Comparison of ENCODE assay signal across 16 cellular contexts in the genomic region with DNA sequence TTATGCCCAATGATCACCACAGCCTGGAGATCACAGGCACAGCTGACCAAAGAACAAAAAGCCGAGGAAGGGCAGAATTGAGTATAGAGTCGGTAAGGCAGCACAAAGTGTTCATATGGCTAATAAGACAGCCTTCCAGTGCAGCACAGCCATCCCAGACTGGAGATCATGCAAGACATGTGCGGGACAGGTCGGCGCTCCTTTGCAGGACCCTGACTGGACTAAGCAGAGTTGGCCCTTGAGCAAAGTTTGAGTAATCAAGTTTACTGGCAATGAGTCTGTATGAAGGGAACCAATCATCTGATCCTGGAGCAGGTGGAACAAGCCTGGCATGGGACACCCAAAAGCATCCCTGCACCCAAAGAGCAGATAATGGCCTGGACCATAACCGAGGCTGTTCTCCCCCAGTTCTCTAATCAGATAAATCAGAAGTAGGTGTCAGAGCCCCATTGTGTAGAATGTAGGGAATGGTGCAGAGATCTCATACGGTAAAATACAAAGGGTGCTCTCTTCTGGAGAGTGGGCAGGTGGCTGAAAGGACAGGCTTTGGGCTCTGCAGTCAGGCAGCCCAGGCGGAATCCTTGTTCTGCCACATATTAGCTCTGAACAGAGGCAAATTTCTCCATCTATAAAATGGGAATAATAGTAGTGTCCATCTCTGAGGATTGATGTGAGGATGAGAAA. TPM values are rescaled to one million over a fixed set of nuclear protein-coding genes. Genes with fewer than 3 reads are reported as not detected.
A peak's percentile ranks its signal among the peaks of the same experiment; 100 is the strongest.
DNase-seq lines count a peak whose midpoint lies in the region; ATAC-seq and TF ChIP-seq lines count a peak whose summit lies in the region.
"Had no signal": no experiment of that assay in that cellular context is flagged by ENCODE, and none has a peak within 500 bp of the region (broad histone marks: within the 10 kb centered on the region; RNA-seq: fewer than 3 reads in every experiment).

No MANE protein-coding gene starts in this region.

- DNase-seq in natural killer cell, result no peak
- DNase-seq in natural killer cell treated with Interleukin-12 subunit alpha and Interleukin-12 subunit beta and Interleukin-15 and Interleukin-18, amount 100 ng/mL, for 72 hours (ENCODE audit: low spot score), result no peak
- DNase-seq in NCI-H69 (lab: John Stamatoyannopoulos, UW), result peak; percentile 22
- no peak for DNase-seq in epithelial cell of proximal tubule (ENCODE audit: low read depth)
- DNase-seq in superior temporal gyrus (ENCODE audit: extremely low spot score), result peak; percentile 52
- DNase-seq in NCI-H2081 (lab: John Stamatoyannopoulos, UW), result no peak
- DNase-seq: left ventricle myocardium inferior; NCI-H2029 treated with DMSO at 0.1 percent for 48 hours; occipital lobe; stimulated activated CD4-positive, alpha-beta T cell treated with anti-CD3 and anti-CD28 coated beads, Interleukin-15, amount 100 ng/mL, for 24 hours; stimulated activated CD8-positive, alpha-beta memory T cell treated with anti-CD3 and anti-CD28 coated beads, Interleukin-4, amount 100 ng/mL, for 48 hours had no signal

- intact Hi-C loops in natural killer cell (cut with micrococcal nuclease), result no loop called here

- ATAC-seq in natural killer cell (peak in 2 of 3 donors; percentile 44 to 46), GM21390 (IDR thresholded peaks at IDR 0.05; ENCODE audit: unreplicated experiment) (no peak), HG03039 (IDR thresholded peaks at IDR 0.05; ENCODE audit: unreplicated experiment) (no peak)
- no peak for ATAC-seq in natural killer cell treated with Interleukin-12 subunit alpha and Interleukin-12 subunit beta and Interleukin-15 and Interleukin-18, amount 100 ng/mL, for 72 hours

- no peak overlapping the region for H3K27ac Mint-ChIP-seq in natural killer cell
- no peak overlapping the region for H3K27ac Mint-ChIP-seq in natural killer cell treated with Interleukin-12 subunit alpha and Interleukin-12 subunit beta and Interleukin-15 and Interleukin-18, amount 100 ng/mL, for 72 hours

- no peak overlapping the region for H3K4me3 ChIP-seq in epithelial cell of proximal tubule (ENCODE audit: low read depth, low read length)
- H3K4me3 ChIP-seq: BLaER1 treated with 17β-estradiol and CSF1 and Interleukin-3, amounts not matched to agents 10 nM and 100 nM; left ventricle myocardium inferior had no signal

- peaks cover 0 to 5% of the 10 kb centered on the region in 2 donors for H3K27me3 Mint-ChIP-seq in natural killer cell (ENCODE audit: low read depth in 2 of 2)
- no peaks in the 10 kb centered on the region for H3K27me3 Mint-ChIP-seq in natural killer cell treated with Interleukin-12 subunit alpha and Interleukin-12 subunit beta and Interleukin-15 and Interleukin-18, amount 100 ng/mL, for 72 hours

- H3K9me3 Mint-ChIP-seq in natural killer cell, result no peaks in the 10 kb centered on the region
- H3K9me3 Mint-ChIP-seq in natural killer cell treated with Interleukin-12 subunit alpha and Interleukin-12 subunit beta and Interleukin-15 and Interleukin-18, amount 100 ng/mL, for 72 hours, result no peaks in the 10 kb centered on the region

- H3K36me3 Mint-ChIP-seq in natural killer cell, result no peaks in the 10 kb centered on the region
- H3K36me3 Mint-ChIP-seq in natural killer cell treated with Interleukin-12 subunit alpha and Interleukin-12 subunit beta and Interleukin-15 and Interleukin-18, amount 100 ng/mL, for 72 hours, result no peaks in the 10 kb centered on the region

- no peaks in the 10 kb centered on the region for H3K4me1 Mint-ChIP-seq in natural killer cell
- H3K4me1 Mint-ChIP-seq in natural killer cell treated with Interleukin-12 subunit alpha and Interleukin-12 subunit beta and Interleukin-15 and Interleukin-18, amount 100 ng/mL, for 72 hours (ENCODE audit: low read depth in 2 of 2), result no peaks in the 10 kb centered on the region

- H3K4me3 Mint-ChIP-seq in natural killer cell, result no peak overlapping the region
- H3K4me3 Mint-ChIP-seq in natural killer cell treated with Interleukin-12 subunit alpha and Interleukin-12 subunit beta and Interleukin-15 and Interleukin-18, amount 100 ng/mL, for 72 hours, result no peak overlapping the region

- TF ChIP-seq CTCF in natural killer cell (IDR thresholded peaks at IDR 0.05), result no peak
- TF ChIP-seq CTCF in epithelial cell of proximal tubule (conservative IDR thresholded peaks at IDR 0.05; ENCODE audit: low read depth, low read length), result peak; percentile 31

RNA-seq across cellular contexts. Expression of a gene that starts 10.7 kb away (rescaled TPM):
- not detected for total RNA-seq in natural killer cell
- not detected for total RNA-seq in natural killer cell treated with Interleukin-12 subunit alpha and Interleukin-12 subunit beta and Interleukin-15 and Interleukin-18, amount 100 ng/mL, for 72 hours
- not detected in 2 replicates for total RNA-seq in epithelial cell of proximal tubule
- total RNA-seq: dermis microvascular lymphatic vessel endothelial cell, HT1080, left ventricle myocardium inferior had no signal

Comparison
In these comparisons a context has a peak if more than half of its experiments do, and no peak if none do; other contexts are left out.
1. ATAC-seq: peak in natural killer cell (2 of 3); none in natural killer cell treated with Interleukin-12 subunit alpha and Interleukin-12 subunit beta and Interleukin-15 and Interleukin-18, amount 100 ng/mL, for 72 hours (0 of 2), GM21390 (single experiment) and HG03039 (single experiment).
2. DNase-seq: peak in NCI-H69 (single experiment) and superior temporal gyrus (single experiment); none in natural killer cell (single experiment), natural killer cell treated with Interleukin-12 subunit alpha and Interleukin-12 subunit beta and Interleukin-15 and Interleukin-18, amount 100 ng/mL, for 72 hours (single experiment), epithelial cell of proximal tubule (single experiment) and NCI-H2081 (0 of 2).